Comparison of ENCODE assay signal across 12 cellular contexts in the genomic region with DNA sequence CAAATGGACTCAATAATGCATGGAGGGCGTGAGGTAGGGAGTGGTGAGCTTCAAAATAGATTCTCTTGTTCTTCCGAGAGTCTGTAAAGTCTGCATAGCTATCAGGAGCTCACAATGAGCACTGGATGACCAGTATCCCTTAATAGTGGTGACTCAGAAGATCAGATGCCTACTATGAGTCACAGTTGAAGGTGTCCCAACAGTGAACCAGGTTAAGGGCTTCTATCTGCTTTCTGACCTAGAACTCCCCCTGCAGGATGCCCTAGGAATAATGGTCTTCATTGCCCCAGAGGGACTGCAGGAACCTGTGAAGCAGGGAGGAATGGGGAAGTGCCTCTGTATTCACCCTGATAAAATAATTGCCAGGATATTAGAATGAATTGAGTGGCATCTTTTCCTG. TPM values are rescaled to one million over a fixed set of nuclear protein-coding genes. Genes with fewer than 3 reads are reported as not detected.
DNase-seq lines count a peak whose midpoint lies in the region; ATAC-seq and TF ChIP-seq lines count a peak whose summit lies in the region.
"Had no signal": no experiment of that assay in that cellular context is flagged by ENCODE, and none has a peak within 500 bp of the region (broad histone marks: within the 10 kb centered on the region; RNA-seq: fewer than 3 reads in every experiment).

No MANE protein-coding gene starts in this region.

- in situ Hi-C loops in Panc1 (cut with HindIII; ENCODE audit: low pct_unique_long_range_greater_than_20kb, low sequenced_read_pairs), result no loop called here

- peaks cover 0 to 3% (median 3%) of the 10 kb centered on the region in 3 donors for H3K27me3 Mint-ChIP-seq in CD14-positive monocyte (ENCODE audit: low read depth in 3 of 3)

- BruUV-seq in Panc1 (replicated peaks; lab: Mats Ljungman, UMichigan), result no TSS peak

- no peak overlapping the region for H3K27ac ChIP-seq in Panc1 (ENCODE audit: low read length)
- H3K27ac ChIP-seq: Peyer's patch had no signal

- H3K4me1 ChIP-seq in Panc1 (ENCODE audit: control insufficient read depth, insufficient read depth, low read length), result no peaks in the 10 kb centered on the region
- H3K4me1 ChIP-seq: Peyer's patch had no signal

- no peaks in the 10 kb centered on the region for H3K9me3 ChIP-seq in Panc1 (ENCODE audit: control insufficient read depth, insufficient read depth, low read depth, low read length)
- H3K9me3 ChIP-seq: Peyer's patch had no signal

- CTCF ChIA-PET in Panc1 (lab: Charles Lee) (no interaction called here), GM10248 (lab: Yijun Ruan, JAX) (interaction anchor here (1.5 to 3.5 kb wide), 2 partner anchors 9 to 18 kb away, joined by 4 to 11 read pairs; no protein-coding TSS in a partner anchor)

- TF ChIP-seq CTCF in CD14-positive monocyte (IDR thresholded peaks at IDR 0.05), result peak; percentile 33
- peak; percentile 25 for TF ChIP-seq CTCF in Panc1 (IDR thresholded peaks at IDR 0.05)
- TF ChIP-seq CTCF in GM10248 (IDR thresholded peaks at IDR 0.05; ENCODE audit: control extremely low read depth, extremely low read depth, low read depth, missing control alignments), result no peak

- intact Hi-C loops in CD14-positive monocyte (cut with micrococcal nuclease), result no loop called here
- intact Hi-C loops in Panc1 (cut with micrococcal nuclease; ENCODE audit: unreplicated experiment), result no loop called here

- no peaks in the 10 kb centered on the region; the same call in 1 of the 2 replicates for H3K27me3 ChIP-seq in Panc1 (ENCODE audit: control insufficient read depth, insufficient read depth, low read length)
- H3K27me3 ChIP-seq: Peyer's patch had no signal

- H3K27ac Mint-ChIP-seq in CD14-positive monocyte, result no peak overlapping the region

- no peak overlapping the region for H3K4me3 Mint-ChIP-seq in CD14-positive monocyte

- POLR2A ChIA-PET in Panc1 (lab: Charles Lee), result no interaction called here
- POLR2A ChIA-PET in GM10248 (lab: Yijun Ruan, JAX), result no interaction called here

- no peaks in the 10 kb centered on the region for H3K36me3 ChIP-seq in Panc1 (ENCODE audit: control insufficient read depth, insufficient read depth, low read length)
- H3K36me3 ChIP-seq: Peyer's patch had no signal

- no peaks in the 10 kb centered on the region for H3K36me3 Mint-ChIP-seq in CD14-positive monocyte

- no peaks in the 10 kb centered on the region for H3K9me3 Mint-ChIP-seq in CD14-positive monocyte

- H3K4me3 ChIP-seq in Panc1 (ENCODE audit: low read depth in 2 of 2, low read length in 2 of 2), result no peak overlapping the region
- H3K4me3 ChIP-seq: Peyer's patch had no signal

- ATAC-seq in GM18519 (IDR thresholded peaks at IDR 0.05; ENCODE audit: low FRiP score, unreplicated experiment), result peak; percentile 42
- no peak for ATAC-seq in Panc1
- no peak for ATAC-seq in HG02885 (IDR thresholded peaks at IDR 0.05; ENCODE audit: poor library complexity, unreplicated experiment)
- ATAC-seq in GM21515 (IDR thresholded peaks at IDR 0.05; ENCODE audit: unreplicated experiment), result no peak
- no peak for ATAC-seq in HG03025 (IDR thresholded peaks at IDR 0.05; ENCODE audit: low FRiP score, unreplicated experiment)

- no peaks in the 10 kb centered on the region for H3K4me1 Mint-ChIP-seq in CD14-positive monocyte

- DNase-seq in CD14-positive monocyte (ENCODE audit: low spot score) (no peak), Panc1 (ENCODE audit: low read depth, low spot score) (no peak), glomerular visceral epithelial cell (ENCODE audit: extremely low spot score) (peak; percentile 13), GM10248 (ENCODE audit: extremely low spot score) (no peak)
- DNase-seq: activated T-cell treated with anti-CD3 and anti-CD28 coated beads for 4 hours, kidney had no signal

RNA-seq across cellular contexts. Expression of gene DGKK, which starts 22.1 kb away (rescaled TPM):
- not detected for polyA plus RNA-seq in CD14-positive monocyte
- total RNA-seq in Panc1 (2021; ENCODE audit: unreplicated experiment), result not detected
- polyA plus RNA-seq in Panc1 (2012; ENCODE audit: insufficient read length), result not detected
- total RNA-seq: kidney, Peyer's patch, pulmonary artery endothelial cell had no signal
